In genomic region chr6:17719323-17720041, GRCh38 we compare ENCODE assay signal across 13 cellular contexts.
"Had no signal": no experiment of that assay in that cellular context is flagged by ENCODE, and none has a peak within 500 bp of the region (broad histone marks: within the 10 kb centered on the region; RNA-seq: fewer than 3 reads in every experiment).

No MANE protein-coding gene starts in this region.

- H3K4me3 ChIP-seq: adrenal gland, colonic mucosa, left ventricle myocardium inferior, suprapubic skin had no signal

- DNase-seq: activated CD4-positive, alpha-beta T cell treated with anti-CD3 and anti-CD28 coated beads, Interleukin-2, amount 50 U/mL, for 1 hour; activated naive CD4-positive, alpha-beta T cell treated with anti-CD3 and anti-CD28 coated beads, Interleukin-2, amount 50 U/mL, for 16 hours; activated T-cell treated with anti-CD3 and anti-CD28 coated beads for 4 hours; adrenal gland; caudate nucleus; colonic mucosa; foreskin melanocyte; left ventricle myocardium inferior; mesenchymal stem cell; stimulated activated CD4-positive, alpha-beta T cell treated with anti-CD3 and anti-CD28 coated beads, Interleukin-12 subunit alpha, Interleukin-12 subunit beta, amount 100 ng/mL, for 4 hours; stimulated activated naive CD8-positive, alpha-beta T cell treated with anti-CD3 and anti-CD28 coated beads, Interleukin-15, Interleukin-2, amounts not matched to agents 100 U/mL and 50 U/mL, for 24 hours had no signal

- H3K36me3 ChIP-seq: adrenal gland, colonic mucosa, left ventricle myocardium inferior, suprapubic skin had no signal

- H3K27me3 ChIP-seq: adrenal gland, colonic mucosa, suprapubic skin had no signal

- H3K4me3 Mint-ChIP-seq: activated T-helper 17 cell treated with anti-CD3 and anti-CD28 coated beads, Interleukin-2, amount 50 U/mL, for 72 hours had no signal

- H3K27ac Mint-ChIP-seq: activated T-helper 17 cell treated with anti-CD3 and anti-CD28 coated beads, Interleukin-2, amount 50 U/mL, for 72 hours had no signal

- H3K4me1 ChIP-seq: adrenal gland, colonic mucosa, suprapubic skin had no signal

- H3K9me3 ChIP-seq: adrenal gland, colonic mucosa, left ventricle myocardium inferior, suprapubic skin had no signal

- ATAC-seq: activated T-helper 17 cell treated with anti-CD3 and anti-CD28 coated beads, Interleukin-2, amount 50 U/mL, for 72 hours; stimulated activated naive CD8-positive, alpha-beta T cell treated with anti-CD3 and anti-CD28 coated beads, Interleukin-15, Interleukin-2, amounts not matched to agents 100 U/mL and 50 U/mL, for 24 hours had no signal

- H3K27ac ChIP-seq: adrenal gland, colonic mucosa, left ventricle myocardium inferior, suprapubic skin had no signal
